In genomic region chr19:16739546-16739945, GRCh38 we compare ENCODE assay signal across 24 cellular contexts. TPM values are rescaled to one million over a fixed set of nuclear protein-coding genes. Genes with fewer than 3 reads are reported as not detected.
DNase-seq lines count a peak whose midpoint lies in the region; ATAC-seq, FAIRE-seq and TF ChIP-seq lines count a peak whose summit lies in the region.
"Had no signal": no experiment of that assay in that cellular context is flagged by ENCODE, and none has a peak within 500 bp of the region (broad histone marks: within the 10 kb centered on the region; RNA-seq: fewer than 3 reads in every experiment).

No MANE protein-coding gene starts in this region.

- in situ Hi-C loops in K562 (cut with MboI) = no loop called here

- peaks cover 4% of the 10 kb centered on the region; the same call in 1 of the 2 replicates for H3K9me3 ChIP-seq in K562 (replicated peaks; ENCODE audit: control insufficient read depth, insufficient read depth, low read depth, low read length)
- H3K9me3 ChIP-seq in neural progenitor cell (ENCODE audit: low read depth) = no peaks in the 10 kb centered on the region
- H3K9me3 ChIP-seq: pancreas had no signal

- CTCF ChIA-PET in activated CD8-positive, alpha-beta T cell treated with anti-CD3 and anti-CD28 coated beads for 36 hours (lab: Charles Lee) = interaction anchor here (1.8 kb wide), 1 partner anchor 32 kb away, joined by 5 read pairs; no protein-coding TSS in a partner anchor
- CTCF ChIA-PET in activated CD8-positive, alpha-beta T cell treated with anti-CD3 and anti-CD28 coated beads, Interleukin-2, amount 10 ng/mL, durations not matched to agents 7 days and 5 days (lab: Charles Lee) = no interaction called here
- CTCF ChIA-PET in K562 (lab: Yijun Ruan, JAX; ENCODE audit: low intra/inter-chr PET ratio) = no interaction called here

- H3K27ac ChIP-seq in K562 (ENCODE audit: extremely low read depth, low read depth, low read length) = no peak overlapping the region
- no peak overlapping the region for H3K27ac ChIP-seq in neural progenitor cell
- H3K27ac ChIP-seq: pancreas had no signal

- ATAC-seq in activated CD8-positive, alpha-beta T cell treated with anti-CD3 and anti-CD28 coated beads for 36 hours = no peak
- ATAC-seq in activated CD8-positive, alpha-beta T cell treated with anti-CD3 and anti-CD28 coated beads, Interleukin-2, amount 10 ng/mL, durations not matched to agents 7 days and 5 days = no peak
- peak; percentile 57; the same call in 1 of the 3 replicates for ATAC-seq in K562
- ATAC-seq: activated CD8-positive, alpha-beta memory T cell treated with anti-CD3 and anti-CD28 coated beads, Interleukin-2, amount 10 ng/mL, durations not matched to agents 7 days and 5 days; pancreas had no signal

- no peak overlapping the region for H3K4me3 Mint-ChIP-seq in activated CD8-positive, alpha-beta T cell treated with anti-CD3 and anti-CD28 coated beads for 36 hours
- no peak overlapping the region for H3K4me3 Mint-ChIP-seq in activated CD8-positive, alpha-beta T cell treated with anti-CD3 and anti-CD28 coated beads, Interleukin-2, amount 10 ng/mL, durations not matched to agents 7 days and 5 days
- H3K4me3 Mint-ChIP-seq in neural progenitor cell = no peak overlapping the region
- H3K4me3 Mint-ChIP-seq: activated CD8-positive, alpha-beta memory T cell treated with anti-CD3 and anti-CD28 coated beads, Interleukin-2, amount 10 ng/mL, durations not matched to agents 7 days and 5 days; CD4-positive, CD25-positive, alpha-beta regulatory T cell; central memory CD8-positive, alpha-beta T cell; stimulated activated naive CD8-positive, alpha-beta T cell treated with anti-CD3 and anti-CD28 coated beads, Interleukin-15, Interleukin-2, amounts not matched to agents 100 ng/mL and 50 ng/mL, for 24 hours; type B pancreatic cell had no signal

- TF ChIP-seq POLR2A in K562 (conservative IDR thresholded peaks at IDR 0.05) = no peak

- H3K27me3 ChIP-seq in K562 (ENCODE audit: control insufficient read depth in 2 of 2, insufficient read depth in 2 of 2, low read length in 2 of 2) (peaks cover 0 to 5% of the 10 kb centered on the region in 2 experiments; a peak in 2 of 5 replicates), neural progenitor cell (no peaks in the 10 kb centered on the region)
- H3K27me3 ChIP-seq: pancreas had no signal

- H3K36me3 ChIP-seq in K562 (ENCODE audit: control insufficient read depth, insufficient read depth, low read length) = no peaks in the 10 kb centered on the region
- H3K36me3 ChIP-seq in neural progenitor cell = no peaks in the 10 kb centered on the region
- H3K36me3 ChIP-seq: pancreas had no signal

- intact Hi-C loops in activated CD8-positive, alpha-beta T cell treated with anti-CD3 and anti-CD28 coated beads for 36 hours (cut with micrococcal nuclease) = no loop called here
- intact Hi-C loops in K562 (cut with micrococcal nuclease) = no loop called here

- no peak overlapping the region for H3K4me2 ChIP-seq in K562 (ENCODE audit: insufficient read depth, low read length)
- no peak overlapping the region for H3K4me2 ChIP-seq in neural progenitor cell

- H2AFZ ChIP-seq in K562 (ENCODE audit: low read depth, low read length) (no peak overlapping the region), neural progenitor cell (replicated peaks) (no peak overlapping the region)

- no peak for TF ChIP-seq EP300 in K562 (IDR thresholded peaks at IDR 0.05; ENCODE audit: low read length)

- H3K27me3 Mint-ChIP-seq in activated CD8-positive, alpha-beta T cell treated with anti-CD3 and anti-CD28 coated beads for 36 hours = peaks cover 1% of the 10 kb centered on the region
- peaks cover 2% of the 10 kb centered on the region for H3K27me3 Mint-ChIP-seq in activated CD8-positive, alpha-beta T cell treated with anti-CD3 and anti-CD28 coated beads, Interleukin-2, amount 10 ng/mL, durations not matched to agents 7 days and 5 days (ENCODE audit: low read depth)
- H3K27me3 Mint-ChIP-seq in neural progenitor cell (ENCODE audit: insufficient read depth, low read depth) = peaks cover 3% of the 10 kb centered on the region
- H3K27me3 Mint-ChIP-seq: activated CD8-positive, alpha-beta memory T cell treated with anti-CD3 and anti-CD28 coated beads, Interleukin-2, amount 10 ng/mL, durations not matched to agents 7 days and 5 days; type B pancreatic cell had no signal

- no peak for FAIRE-seq in K562 (lab: Jason Lieb, UNC)
- FAIRE-seq: pancreas had no signal

- 0% methylated on average over 3 of the region's 3 CpGs for WGBS in K562 (ENCODE audit: insufficient coverage, low coverage, missing lambda C conversion rate)

- H3K4me1 ChIP-seq in K562 (replicated peaks in 1 of 2; ENCODE audit: control insufficient read depth in 2 of 2, insufficient read depth in 2 of 2, low read length in 2 of 2) = no peaks in the 10 kb centered on the region
- H3K4me1 ChIP-seq in neural progenitor cell = peaks cover 2% of the 10 kb centered on the region

- no peak for TF ChIP-seq RAD21 in K562 (CRISPR knock-in tag; conservative IDR thresholded peaks at IDR 0.05 in 1 of 2, IDR thresholded peaks at IDR 0.05 in 1 of 2)

- no peak for TF ChIP-seq CTCF in activated CD8-positive, alpha-beta T cell treated with anti-CD3 and anti-CD28 coated beads for 36 hours (IDR thresholded peaks at IDR 0.05)
- no peak for TF ChIP-seq CTCF in K562 (IDR thresholded peaks at IDR 0.05 in 2 of 3, conservative IDR thresholded peaks at IDR 0.05 in 1 of 3; ENCODE audit: insufficient read depth in 2 of 3, low read depth in 1 of 3, low read length in 3 of 3)
- TF ChIP-seq CTCF in neural progenitor cell (IDR thresholded peaks at IDR 0.05) = no peak

- H3K9me3 Mint-ChIP-seq in activated CD8-positive, alpha-beta T cell treated with anti-CD3 and anti-CD28 coated beads for 36 hours = no peaks in the 10 kb centered on the region
- no peaks in the 10 kb centered on the region for H3K9me3 Mint-ChIP-seq in activated CD8-positive, alpha-beta T cell treated with anti-CD3 and anti-CD28 coated beads, Interleukin-2, amount 10 ng/mL, durations not matched to agents 7 days and 5 days (ENCODE audit: insufficient read depth)
- H3K9me3 Mint-ChIP-seq in neural progenitor cell = peaks cover 5% of the 10 kb centered on the region
- H3K9me3 Mint-ChIP-seq: central memory CD8-positive, alpha-beta T cell; stimulated activated naive CD8-positive, alpha-beta T cell treated with anti-CD3 and anti-CD28 coated beads, Interleukin-15, Interleukin-2, amounts not matched to agents 100 ng/mL and 50 ng/mL, for 24 hours; type B pancreatic cell had no signal

- POLR2A ChIA-PET in activated CD8-positive, alpha-beta T cell treated with anti-CD3 and anti-CD28 coated beads for 36 hours (lab: Charles Lee) = interaction anchor here (1.1 kb wide), 1 partner anchor 90 kb away, joined by 3 read pairs; the partner anchor contains the start of gene SIN3B
- POLR2A ChIA-PET in activated CD8-positive, alpha-beta T cell treated with anti-CD3 and anti-CD28 coated beads, Interleukin-2, amount 10 ng/mL, durations not matched to agents 7 days and 5 days (lab: Charles Lee) = no interaction called here
- POLR2A ChIA-PET in K562 (lab: Yijun Ruan, JAX) = interaction anchor here (0.6 to 1.0 kb wide), 3 partner anchors 27 to 337 kb away, joined by 3 to 4 read pairs (median 3); no protein-coding TSS in a partner anchor

- H4K20me1 ChIP-seq in K562 (replicated peaks; ENCODE audit: control insufficient read depth, insufficient read depth, low read length) = no peaks in the 10 kb centered on the region
- H4K20me1 ChIP-seq in neural progenitor cell (ENCODE audit: low read depth) = no peaks in the 10 kb centered on the region

- H3K9ac ChIP-seq in K562 (ENCODE audit: insufficient read depth in 1 of 2, low read depth in 2 of 2, low read length in 2 of 2) (no peak overlapping the region), neural progenitor cell (no peak overlapping the region)

- no peaks in the 10 kb centered on the region for H3F3A ChIP-seq in neural progenitor cell (ENCODE audit: low read depth)

- no peaks in the 10 kb centered on the region for H3K36me3 Mint-ChIP-seq in activated CD8-positive, alpha-beta T cell treated with anti-CD3 and anti-CD28 coated beads for 36 hours (ENCODE audit: low read depth)
- no peaks in the 10 kb centered on the region for H3K36me3 Mint-ChIP-seq in activated CD8-positive, alpha-beta T cell treated with anti-CD3 and anti-CD28 coated beads, Interleukin-2, amount 10 ng/mL, durations not matched to agents 7 days and 5 days (ENCODE audit: low read depth)
- no peaks in the 10 kb centered on the region for H3K36me3 Mint-ChIP-seq in neural progenitor cell
- H3K36me3 Mint-ChIP-seq: activated CD8-positive, alpha-beta memory T cell treated with anti-CD3 and anti-CD28 coated beads, Interleukin-2, amount 10 ng/mL, durations not matched to agents 7 days and 5 days; CD4-positive, CD25-positive, alpha-beta regulatory T cell; type B pancreatic cell had no signal

- H3K9me1 ChIP-seq in K562 (ENCODE audit: control insufficient read depth, insufficient read depth, low read length) = no peaks in the 10 kb centered on the region

- H3K4me3 ChIP-seq in K562 (no peak overlapping the region), neural progenitor cell (no peak overlapping the region)
- H3K4me3 ChIP-seq: lung, pancreas had no signal

- no TSS peak for BruUV-seq in K562 (replicated peaks; lab: Mats Ljungman, UMichigan)

- H3K4me1 Mint-ChIP-seq in activated CD8-positive, alpha-beta T cell treated with anti-CD3 and anti-CD28 coated beads for 36 hours (ENCODE audit: low read depth) = no peaks in the 10 kb centered on the region
- H3K4me1 Mint-ChIP-seq in activated CD8-positive, alpha-beta T cell treated with anti-CD3 and anti-CD28 coated beads, Interleukin-2, amount 10 ng/mL, durations not matched to agents 7 days and 5 days (ENCODE audit: low read depth) = no peaks in the 10 kb centered on the region
- H3K4me1 Mint-ChIP-seq in neural progenitor cell = no peaks in the 10 kb centered on the region
- H3K4me1 Mint-ChIP-seq: activated CD8-positive, alpha-beta memory T cell treated with anti-CD3 and anti-CD28 coated beads, Interleukin-2, amount 10 ng/mL, durations not matched to agents 7 days and 5 days; CD4-positive, CD25-positive, alpha-beta regulatory T cell; central memory CD8-positive, alpha-beta T cell had no signal

- peak; percentile 7 for DNase-seq in activated CD8-positive, alpha-beta T cell treated with anti-CD3 and anti-CD28 coated beads for 36 hours
- DNase-seq in activated CD8-positive, alpha-beta T cell treated with anti-CD3 and anti-CD28 coated beads, Interleukin-2, amount 10 ng/mL, durations not matched to agents 7 days and 5 days = no peak
- DNase-seq in M059J (ENCODE audit: low read depth) (peak; percentile 15), K562 (ENCODE audit: extremely low read depth in 1 of 4, low spot score in 3 of 4) (no peak), neural progenitor cell (ENCODE audit: low spot score) (peak; percentile 59), UCSD-AML1 (lab: John Stamatoyannopoulos, UW; ENCODE audit: unreplicated experiment) (no peak), AG08396 (ENCODE audit: low spot score) (no peak), H4 (ENCODE audit: low spot score) (no peak)
- DNase-seq: activated CD4-positive, CD25-positive, alpha-beta regulatory T cell; activated CD8-positive, alpha-beta memory T cell treated with anti-CD3 and anti-CD28 coated beads, Interleukin-2, amount 10 ng/mL, durations not matched to agents 7 days and 5 days; CD4-positive, CD25-positive, alpha-beta regulatory T cell; DMS79 treated with DMSO at 0.1 percent for 48 hours; effector CD4-positive, alpha-beta T cell; glutamatergic neuron; NCI-H187 treated with DMSO at 0.1 percent for 48 hours; NK-92 treated with Interleukin-12 subunit alpha and Interleukin-12 subunit beta, amount 100 ng/mL, for 24 hours; pancreas; stimulated activated CD4-positive, alpha-beta T cell treated with anti-CD3 and anti-CD28 coated beads, Interleukin-2, amount 100 ng/mL, for 24 hours; T-helper 1 cell had no signal

- no peaks in the 10 kb centered on the region for H3K79me2 ChIP-seq in K562 (ENCODE audit: control insufficient read depth, insufficient read depth, low read length)
- no peaks in the 10 kb centered on the region for H3K79me2 ChIP-seq in neural progenitor cell (ENCODE audit: low read depth)

- H3K27ac Mint-ChIP-seq in activated CD8-positive, alpha-beta T cell treated with anti-CD3 and anti-CD28 coated beads for 36 hours = no peak overlapping the region
- H3K27ac Mint-ChIP-seq in activated CD8-positive, alpha-beta T cell treated with anti-CD3 and anti-CD28 coated beads, Interleukin-2, amount 10 ng/mL, durations not matched to agents 7 days and 5 days = no peak overlapping the region
- peak overlapping the region; percentile 33 for H3K27ac Mint-ChIP-seq in neural progenitor cell
- H3K27ac Mint-ChIP-seq: activated CD8-positive, alpha-beta memory T cell treated with anti-CD3 and anti-CD28 coated beads, Interleukin-2, amount 10 ng/mL, durations not matched to agents 7 days and 5 days; stimulated activated naive CD8-positive, alpha-beta T cell treated with anti-CD3 and anti-CD28 coated beads, Interleukin-15, Interleukin-2, amounts not matched to agents 100 ng/mL and 50 ng/mL, for 24 hours; type B pancreatic cell had no signal

RNA-seq across cellular contexts. Expression of gene NWD1, which starts 19.9 kb away (rescaled TPM):
- not detected for total RNA-seq in activated CD8-positive, alpha-beta T cell treated with anti-CD3 and anti-CD28 coated beads for 36 hours
- not detected for total RNA-seq in activated CD8-positive, alpha-beta T cell treated with anti-CD3 and anti-CD28 coated beads, Interleukin-2, amount 10 ng/mL, durations not matched to agents 7 days and 5 days
- total RNA-seq in M059J (2014; rRNA removed; shearing (Covaris generic)) = not detected in 2 replicates
- total RNA-seq in K562 (2011; cell fraction: chromatin; rRNA removed; ENCODE audit: low replicate concordance) = 0.02 TPM in 1 of 2 replicates, not detected in the other
- under 0.01 TPM in 1 of 2 replicates, not detected in the other for total RNA-seq in K562 (2011; cell fraction: nucleolus; rRNA removed)
- total RNA-seq in K562 (2011; cell fraction: nucleoplasm; rRNA removed) = not detected in 2 replicates
- not detected in 2 replicates for total RNA-seq in K562 (2014; rRNA removed)
- total RNA-seq in K562 (2014; rRNA removed; fragmentation: Illumina TruSeq; extraction: Trizol) = under 0.01 TPM in 1 of 2 replicates, not detected in the other
- not detected in 2 replicates for total RNA-seq in K562 (2015; rRNA removed; fragmentation: Illumina TruSeq; extraction: Trizol)
- total RNA-seq in K562 (2021) = not detected in 2 replicates
- polyA plus RNA-seq in K562 (2011; rRNA removed) = not detected in 2 replicates
- not detected in 2 replicates for polyA plus RNA-seq in K562 (2011; cell fraction: cytosol; rRNA removed)
- not detected in 2 replicates for polyA plus RNA-seq in K562 (2011; cell fraction: nucleus; rRNA removed)
- 0.01 and 0.03 TPM in 2 replicates for polyA plus RNA-seq in K562 (2012)
- not detected in 2 replicates for polyA plus RNA-seq in K562 (2014; fragmentation: Illumina TruSeq; extraction: Trizol)
- polyA plus RNA-seq in K562 (2014; fragmentation: Nextera tagmentation; extraction: Ambion mirVana) = not detected
- polyA plus RNA-seq in K562 (2014; rRNA removed) = under 0.01 TPM in 1 of 2 replicates, not detected in the other
- polyA minus RNA-seq in K562 (2011; rRNA and poly(A)+ RNA removed) = not detected in 2 replicates
- not detected in 2 replicates for polyA minus RNA-seq in K562 (2011; cell fraction: cytosol; rRNA and poly(A)+ RNA removed)
- polyA minus RNA-seq in K562 (2011; cell fraction: nucleus; rRNA and poly(A)+ RNA removed) = not detected in 2 replicates
- not detected in 2 replicates for total RNA-seq in neural progenitor cell (ENCODE audit: low replicate concordance)
- total RNA-seq in H4 (2014; rRNA removed; shearing (Covaris generic)) = 0.58 and 0.80 TPM in 2 replicates
- total RNA-seq: activated CD8-positive, alpha-beta memory T cell treated with anti-CD3 and anti-CD28 coated beads, Interleukin-2, amount 10 ng/mL, durations not matched to agents 7 days and 5 days; CD4-positive, CD25-positive, alpha-beta regulatory T cell; HT1080 had no signal
- polyA plus RNA-seq: CD4-positive, CD25-positive, alpha-beta regulatory T cell had no signal

Comparison
In these comparisons a context has a peak if more than half of its experiments do, and no peak if none do; other contexts are left out.
1. DNase-seq: peak in activated CD8-positive, alpha-beta T cell treated with anti-CD3 and anti-CD28 coated beads for 36 hours (single experiment), M059J (single experiment) and neural progenitor cell (single experiment); none in activated CD8-positive, alpha-beta T cell treated with anti-CD3 and anti-CD28 coated beads, Interleukin-2, amount 10 ng/mL, durations not matched to agents 7 days and 5 days (single experiment), K562 (0 of 4), UCSD-AML1 (single experiment), AG08396 (single experiment) and H4 (single experiment).